ENCODE assay signal across 24 cellular contexts in genomic region chr1:208683141-208683540, GRCh38.
"Had no signal": no experiment of that assay in that cellular context is flagged by ENCODE, and none has a peak within 500 bp of the region (broad histone marks: within the 10 kb centered on the region; RNA-seq: fewer than 3 reads in every experiment).

No MANE protein-coding gene starts in this region.

- H3K4me3 Mint-ChIP-seq: naive B cell; natural killer cell; stimulated activated memory B cell treated with anti-CD40 and anti-IgM and Interleukin-4, amounts not matched to agents 10 μg/mL and 1 μg/mL and 100 μg/mL, for 72 hours; stimulated activated naive CD8-positive, alpha-beta T cell treated with anti-CD3 and anti-CD28 coated beads, Interleukin-15, amount 100 ng/mL, for 72 hours; type B pancreatic cell had no signal

- H3K27me3 ChIP-seq: ovary, right atrium auricular region, tibial nerve, uterus had no signal

- H3K27ac ChIP-seq: lower lobe of right lung, ovary, right atrium auricular region, uterus had no signal

- H3K4me3 ChIP-seq: lower lobe of right lung, ovary, right atrium auricular region, smooth muscle cell, tibial nerve, uterus had no signal

- H3K36me3 ChIP-seq: lower lobe of right lung, ovary, right atrium auricular region, tibial nerve, uterus had no signal

- DNase-seq: hippocampal formation; kidney glomerular epithelial cell; lower lobe of right lung; mammary epithelial cell; mesenchymal stem cell; naive B cell; natural killer cell; ovary; stimulated activated CD4-positive, alpha-beta T cell treated with anti-CD3 and anti-CD28 coated beads, Interleukin-1b, Interleukin-23, amount 100 ng/mL, for 48 hours; stimulated activated CD4-positive, alpha-beta T cell treated with anti-CD3 and anti-CD28 coated beads, Interleukin-2, amount 100 ng/mL, for 48 hours; stimulated activated CD4-positive, alpha-beta T cell treated with anti-CD3 and anti-CD28 coated beads, Interleukin-4, amount 100 ng/mL, for 4 hours; stimulated activated CD8-positive, alpha-beta memory T cell treated with anti-CD3 and anti-CD28 coated beads, Interleukin-4, amount 100 ng/mL, for 48 hours; stimulated activated naive CD4-positive, alpha-beta T cell treated with Interleukin-2 at 50 U/mL for 16 hours; stimulated activated naive CD8-positive, alpha-beta T cell treated with anti-CD3 and anti-CD28 coated beads, Interleukin-15, amount 100 ng/mL, for 72 hours; substantia nigra; uterus had no signal

- ATAC-seq: left lobe of liver; lower lobe of right lung; natural killer cell; sciatic nerve; stimulated activated memory B cell treated with anti-CD40 and anti-IgM and Interleukin-4, amounts not matched to agents 10 μg/mL and 1 μg/mL and 100 μg/mL, for 72 hours; stimulated activated naive CD8-positive, alpha-beta T cell treated with anti-CD3 and anti-CD28 coated beads, Interleukin-15, amount 100 ng/mL, for 72 hours had no signal

- H3K9me3 ChIP-seq: lower lobe of right lung, ovary, right atrium auricular region, tibial nerve, uterus had no signal

- H3K36me3 Mint-ChIP-seq: naive B cell; natural killer cell; stimulated activated memory B cell treated with anti-CD40 and anti-IgM and Interleukin-4, amounts not matched to agents 10 μg/mL and 1 μg/mL and 100 μg/mL, for 72 hours; type B pancreatic cell had no signal

- H3K4me1 Mint-ChIP-seq: naive B cell; natural killer cell; stimulated activated memory B cell treated with anti-CD40 and anti-IgM and Interleukin-4, amounts not matched to agents 10 μg/mL and 1 μg/mL and 100 μg/mL, for 72 hours; stimulated activated naive CD8-positive, alpha-beta T cell treated with anti-CD3 and anti-CD28 coated beads, Interleukin-15, amount 100 ng/mL, for 72 hours had no signal

- H3K27ac Mint-ChIP-seq: natural killer cell; progenitor cell of endocrine pancreas; stimulated activated memory B cell treated with anti-CD40 and anti-IgM and Interleukin-4, amounts not matched to agents 10 μg/mL and 1 μg/mL and 100 μg/mL, for 72 hours; stimulated activated naive CD8-positive, alpha-beta T cell treated with anti-CD3 and anti-CD28 coated beads, Interleukin-15, amount 100 ng/mL, for 72 hours; type B pancreatic cell had no signal

- H3K9me3 Mint-ChIP-seq: stimulated activated memory B cell treated with anti-CD40 and anti-IgM and Interleukin-4, amounts not matched to agents 10 μg/mL and 1 μg/mL and 100 μg/mL, for 72 hours; stimulated activated naive CD8-positive, alpha-beta T cell treated with anti-CD3 and anti-CD28 coated beads, Interleukin-15, amount 100 ng/mL, for 72 hours had no signal

- H3K4me1 ChIP-seq: lower lobe of right lung, uterus had no signal
